9 cellular contexts compared by ENCODE assay signal in the genomic region with DNA sequence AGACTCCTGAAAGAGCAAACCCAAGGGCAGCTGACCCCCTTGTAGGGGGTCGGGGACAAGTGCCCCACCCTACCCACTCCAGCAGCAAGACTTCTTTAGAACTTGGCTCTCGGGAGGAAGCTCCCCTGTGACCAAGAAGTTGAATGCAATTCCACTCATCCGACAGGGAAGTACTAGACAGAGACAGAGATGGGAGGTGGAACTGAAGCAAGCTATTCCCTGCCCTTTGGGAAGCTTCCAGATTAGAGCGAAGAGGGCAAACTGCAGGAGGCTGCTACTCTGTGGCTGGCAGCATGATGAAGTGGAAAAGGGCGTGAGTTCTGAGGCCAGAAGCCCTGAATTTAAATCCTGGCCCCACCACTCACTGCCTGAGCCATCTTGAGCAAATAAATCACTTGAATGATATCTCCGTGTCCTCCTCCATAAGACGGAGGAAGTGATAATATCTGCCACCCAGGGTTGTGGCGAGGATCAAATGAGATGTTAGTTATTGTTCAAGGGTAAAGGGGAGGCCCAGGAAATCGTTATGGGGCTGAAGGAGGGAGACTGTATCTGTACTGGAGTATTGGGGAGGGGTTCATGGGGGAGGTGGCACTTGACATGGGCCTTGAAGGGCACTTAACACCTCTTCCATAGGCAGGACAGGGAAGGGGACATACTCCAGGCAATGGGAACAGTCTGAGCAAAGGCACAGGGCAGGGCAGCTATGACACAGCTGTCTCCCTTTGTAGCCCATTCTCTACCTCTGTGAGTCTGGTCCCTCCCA. TPM values are rescaled to one million over a fixed set of nuclear protein-coding genes. Genes with fewer than 3 reads are reported as not detected.
DNase-seq lines count a peak whose midpoint lies in the region; FAIRE-seq and TF ChIP-seq lines count a peak whose summit lies in the region.
"Had no signal": no experiment of that assay in that cellular context is flagged by ENCODE, and none has a peak within 500 bp of the region (broad histone marks: within the 10 kb centered on the region; RNA-seq: fewer than 3 reads in every experiment).

No MANE protein-coding gene starts in this region.

- no peak overlapping the region for H3K27ac ChIP-seq in esophagus muscularis mucosa (replicated peaks in 1 of 4)
- H3K27ac ChIP-seq: GM23248, transverse colon had no signal

- no peaks in the 10 kb centered on the region for H3K36me3 ChIP-seq in esophagus muscularis mucosa
- H3K36me3 ChIP-seq: transverse colon had no signal

- H3K4me3 Mint-ChIP-seq in activated CD4-positive, alpha-beta T cell treated with anti-CD3 and anti-CD28 coated beads, Interleukin-2, amount 10 ng/mL, durations not matched to agents 7 days and 5 days = peak overlapping the region; percentile 49

- CTCF ChIA-PET in activated CD4-positive, alpha-beta T cell treated with anti-CD3 and anti-CD28 coated beads, Interleukin-2, amount 10 ng/mL, durations not matched to agents 7 days and 5 days (lab: Charles Lee) = interaction anchor here (0.8 to 2.2 kb wide), 11 partner anchors 12 to 61 kb away, joined by 3 to 12 read pairs (median 5); a partner anchor contains a TSS

- TF ChIP-seq POLR2A in NB4 (IDR thresholded peaks at IDR 0.05; ENCODE audit: extremely low read depth, insufficient read length) (no peak), esophagus muscularis mucosa (IDR thresholded peaks at IDR 0.05; ENCODE audit: low read depth) (no peak)

- peak overlapping the region; percentile 85 for H3K27ac Mint-ChIP-seq in activated CD4-positive, alpha-beta T cell treated with anti-CD3 and anti-CD28 coated beads, Interleukin-2, amount 10 ng/mL, durations not matched to agents 7 days and 5 days

- no peak for TF ChIP-seq EP300 in esophagus muscularis mucosa (IDR thresholded peaks at IDR 0.05)

- H3K27me3 ChIP-seq in esophagus muscularis mucosa = peaks cover 9 to 53% (median 19%) of the 10 kb centered on the region in 4 donors

- H3K36me3 Mint-ChIP-seq in activated CD4-positive, alpha-beta T cell treated with anti-CD3 and anti-CD28 coated beads, Interleukin-2, amount 10 ng/mL, durations not matched to agents 7 days and 5 days (ENCODE audit: low read depth) = peaks cover 5% of the 10 kb centered on the region

- H3K4me1 ChIP-seq in esophagus muscularis mucosa = peaks cover 16 to 38% (median 25%) of the 10 kb centered on the region in 4 donors

- H3K9me3 ChIP-seq in esophagus muscularis mucosa = no peaks in the 10 kb centered on the region
- H3K9me3 ChIP-seq: transverse colon had no signal

- H3K9me3 Mint-ChIP-seq in activated CD4-positive, alpha-beta T cell treated with anti-CD3 and anti-CD28 coated beads, Interleukin-2, amount 10 ng/mL, durations not matched to agents 7 days and 5 days = no peaks in the 10 kb centered on the region

- WGBS in esophagus muscularis mucosa = 59% methylated on average over 9 of the region's 9 CpGs

- DNase-seq in NB4 (ENCODE audit: low read depth) (peak; percentile 69), GM19239 (ENCODE audit: insufficient read length, low spot score) (no peak), GM13976 (ENCODE audit: low spot score) (no peak), esophagus muscularis mucosa (ENCODE audit: extremely low spot score) (no peak)
- DNase-seq in activated CD4-positive, alpha-beta T cell treated with anti-CD3 and anti-CD28 coated beads, Interleukin-2, amount 10 ng/mL, durations not matched to agents 7 days and 5 days = peak; percentile 77
- peak; percentile 77 for DNase-seq in central memory CD4-positive, alpha-beta T cell
- DNase-seq in stimulated activated CD4-positive, alpha-beta T cell treated with anti-CD3 and anti-CD28 coated beads, Interleukin-4, amount 100 ng/mL, for 1 hour = peak; percentile 36
- DNase-seq: transverse colon had no signal

- H3K4me3 ChIP-seq in NB4 (ENCODE audit: low read depth, low read length) (no peak overlapping the region), esophagus muscularis mucosa (no peak overlapping the region)
- H3K4me3 ChIP-seq: GM23248, transverse colon had no signal

- in situ Hi-C loops in GM13976 (cut with MboI; ENCODE audit: low sequenced_read_pairs, unreplicated experiment) = no loop called here

- no peak for FAIRE-seq in GM19239 (lab: Jason Lieb, UNC)

- H3K4me1 Mint-ChIP-seq in activated CD4-positive, alpha-beta T cell treated with anti-CD3 and anti-CD28 coated beads, Interleukin-2, amount 10 ng/mL, durations not matched to agents 7 days and 5 days = peaks cover 58% of the 10 kb centered on the region

- POLR2A ChIA-PET in activated CD4-positive, alpha-beta T cell treated with anti-CD3 and anti-CD28 coated beads, Interleukin-2, amount 10 ng/mL, durations not matched to agents 7 days and 5 days (lab: Charles Lee) = interaction anchor here (0.7 kb wide), 1 partner anchor 30 kb away, joined by 3 read pairs; no protein-coding TSS in a partner anchor

- peaks cover 41% of the 10 kb centered on the region for H3K27me3 Mint-ChIP-seq in activated CD4-positive, alpha-beta T cell treated with anti-CD3 and anti-CD28 coated beads, Interleukin-2, amount 10 ng/mL, durations not matched to agents 7 days and 5 days

- TF ChIP-seq CTCF in NB4 (IDR thresholded peaks at IDR 0.05; ENCODE audit: low read depth, low read length) (no peak), GM13976 (IDR thresholded peaks at IDR 0.05; ENCODE audit: borderline replicate concordance, control extremely low read depth, extremely low read depth, insufficient read depth, missing control alignments) (no peak), esophagus muscularis mucosa (IDR thresholded peaks at IDR 0.05) (no peak)

- intact Hi-C loops in esophagus muscularis mucosa (cut with DNase I) = no loop called here

RNA-seq across cellular contexts. Expression of a gene that starts 16.2 kb away (rescaled TPM):
- total RNA-seq in activated CD4-positive, alpha-beta T cell treated with anti-CD3 and anti-CD28 coated beads, Interleukin-2, amount 10 ng/mL, durations not matched to agents 7 days and 5 days = 100 to 1,000 TPM; 178 to 187 TPM
- 10 to 100 TPM; 39.4 to 85.8 (median 55.4) TPM for total RNA-seq in esophagus muscularis mucosa

RNA-seq across cellular contexts. Expression of a gene that starts 50.4 kb away (rescaled TPM):
- total RNA-seq in activated CD4-positive, alpha-beta T cell treated with anti-CD3 and anti-CD28 coated beads, Interleukin-2, amount 10 ng/mL, durations not matched to agents 7 days and 5 days = 10 to 100 TPM in 1 of 2 experiments, 1 to 10 TPM in 1; 8.2 to 10.5 TPM
- total RNA-seq in esophagus muscularis mucosa = 10 to 100 TPM in 3 of 4 donors, 1 to 10 TPM in 1; 1.2 to 12.8 (median 11.8) TPM

RNA-seq across cellular contexts. Expression of a gene that starts 53.6 kb away (rescaled TPM):
- total RNA-seq in activated CD4-positive, alpha-beta T cell treated with anti-CD3 and anti-CD28 coated beads, Interleukin-2, amount 10 ng/mL, durations not matched to agents 7 days and 5 days = not detected
- 1 to 10 TPM; 1.3 to 8.7 (median 3.7) TPM for total RNA-seq in esophagus muscularis mucosa

Comparison
In these comparisons a context has a peak if more than half of its experiments do, and no peak if none do; other contexts are left out.
1. DNase-seq: peak in NB4 (single experiment), activated CD4-positive, alpha-beta T cell treated with anti-CD3 and anti-CD28 coated beads, Interleukin-2, amount 10 ng/mL, durations not matched to agents 7 days and 5 days (single experiment), central memory CD4-positive, alpha-beta T cell (single experiment) and stimulated activated CD4-positive, alpha-beta T cell treated with anti-CD3 and anti-CD28 coated beads, Interleukin-4, amount 100 ng/mL, for 1 hour (single experiment); none in GM19239 (single experiment), GM13976 (single experiment) and esophagus muscularis mucosa (single experiment).